In the genomic region with DNA sequence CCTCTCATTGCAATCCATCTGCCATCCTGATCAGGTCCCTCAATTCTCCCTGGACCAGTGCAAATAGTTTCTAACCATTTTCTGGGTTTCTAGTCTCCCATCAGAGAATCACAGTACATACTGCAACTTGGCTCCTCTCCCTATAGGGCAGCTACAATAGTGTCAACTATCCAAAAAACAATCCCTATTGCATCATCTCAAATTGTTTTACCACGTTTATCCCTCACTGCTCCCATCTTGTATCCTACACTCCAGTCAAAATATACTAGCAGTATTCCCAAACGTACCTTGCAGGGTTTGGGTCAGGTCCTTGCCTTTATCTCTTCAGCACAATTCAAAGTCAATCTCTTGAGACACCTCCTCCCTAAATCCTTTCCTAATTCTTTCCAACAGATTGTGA, we compare ENCODE assay signal across 1 cellular context.
TF ChIP-seq lines count a peak whose summit lies in the region.

No MANE protein-coding gene starts in this region.

TF ChIP-seq in GM23338, 12 proteins besides CTCF, POLR2A, EP300 and RAD21 (continued from another document):
- TF ChIP-seq, protein P1, sequence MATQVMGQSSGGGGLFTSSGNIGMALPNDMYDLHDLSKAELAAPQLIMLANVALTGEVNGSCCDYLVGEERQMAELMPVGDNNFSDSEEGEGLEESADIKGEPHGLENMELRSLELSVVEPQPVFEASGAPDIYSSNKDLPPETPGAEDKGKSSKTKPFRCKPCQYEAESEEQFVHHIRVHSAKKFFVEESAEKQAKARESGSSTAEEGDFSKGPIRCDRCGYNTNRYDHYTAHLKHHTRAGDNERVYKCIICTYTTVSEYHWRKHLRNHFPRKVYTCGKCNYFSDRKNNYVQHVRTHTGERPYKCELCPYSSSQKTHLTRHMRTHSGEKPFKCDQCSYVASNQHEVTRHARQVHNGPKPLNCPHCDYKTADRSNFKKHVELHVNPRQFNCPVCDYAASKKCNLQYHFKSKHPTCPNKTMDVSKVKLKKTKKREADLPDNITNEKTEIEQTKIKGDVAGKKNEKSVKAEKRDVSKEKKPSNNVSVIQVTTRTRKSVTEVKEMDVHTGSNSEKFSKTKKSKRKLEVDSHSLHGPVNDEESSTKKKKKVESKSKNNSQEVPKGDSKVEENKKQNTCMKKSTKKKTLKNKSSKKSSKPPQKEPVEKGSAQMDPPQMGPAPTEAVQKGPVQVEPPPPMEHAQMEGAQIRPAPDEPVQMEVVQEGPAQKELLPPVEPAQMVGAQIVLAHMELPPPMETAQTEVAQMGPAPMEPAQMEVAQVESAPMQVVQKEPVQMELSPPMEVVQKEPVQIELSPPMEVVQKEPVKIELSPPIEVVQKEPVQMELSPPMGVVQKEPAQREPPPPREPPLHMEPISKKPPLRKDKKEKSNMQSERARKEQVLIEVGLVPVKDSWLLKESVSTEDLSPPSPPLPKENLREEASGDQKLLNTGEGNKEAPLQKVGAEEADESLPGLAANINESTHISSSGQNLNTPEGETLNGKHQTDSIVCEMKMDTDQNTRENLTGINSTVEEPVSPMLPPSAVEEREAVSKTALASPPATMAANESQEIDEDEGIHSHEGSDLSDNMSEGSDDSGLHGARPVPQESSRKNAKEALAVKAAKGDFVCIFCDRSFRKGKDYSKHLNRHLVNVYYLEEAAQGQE (IDR thresholded peaks at IDR 0.05; ENCODE audit: unreplicated experiment): no peak
- no peak for TF ChIP-seq STAT1 (IDR thresholded peaks at IDR 0.05; ENCODE audit: unreplicated experiment)
- TF ChIP-seq, protein P2, sequence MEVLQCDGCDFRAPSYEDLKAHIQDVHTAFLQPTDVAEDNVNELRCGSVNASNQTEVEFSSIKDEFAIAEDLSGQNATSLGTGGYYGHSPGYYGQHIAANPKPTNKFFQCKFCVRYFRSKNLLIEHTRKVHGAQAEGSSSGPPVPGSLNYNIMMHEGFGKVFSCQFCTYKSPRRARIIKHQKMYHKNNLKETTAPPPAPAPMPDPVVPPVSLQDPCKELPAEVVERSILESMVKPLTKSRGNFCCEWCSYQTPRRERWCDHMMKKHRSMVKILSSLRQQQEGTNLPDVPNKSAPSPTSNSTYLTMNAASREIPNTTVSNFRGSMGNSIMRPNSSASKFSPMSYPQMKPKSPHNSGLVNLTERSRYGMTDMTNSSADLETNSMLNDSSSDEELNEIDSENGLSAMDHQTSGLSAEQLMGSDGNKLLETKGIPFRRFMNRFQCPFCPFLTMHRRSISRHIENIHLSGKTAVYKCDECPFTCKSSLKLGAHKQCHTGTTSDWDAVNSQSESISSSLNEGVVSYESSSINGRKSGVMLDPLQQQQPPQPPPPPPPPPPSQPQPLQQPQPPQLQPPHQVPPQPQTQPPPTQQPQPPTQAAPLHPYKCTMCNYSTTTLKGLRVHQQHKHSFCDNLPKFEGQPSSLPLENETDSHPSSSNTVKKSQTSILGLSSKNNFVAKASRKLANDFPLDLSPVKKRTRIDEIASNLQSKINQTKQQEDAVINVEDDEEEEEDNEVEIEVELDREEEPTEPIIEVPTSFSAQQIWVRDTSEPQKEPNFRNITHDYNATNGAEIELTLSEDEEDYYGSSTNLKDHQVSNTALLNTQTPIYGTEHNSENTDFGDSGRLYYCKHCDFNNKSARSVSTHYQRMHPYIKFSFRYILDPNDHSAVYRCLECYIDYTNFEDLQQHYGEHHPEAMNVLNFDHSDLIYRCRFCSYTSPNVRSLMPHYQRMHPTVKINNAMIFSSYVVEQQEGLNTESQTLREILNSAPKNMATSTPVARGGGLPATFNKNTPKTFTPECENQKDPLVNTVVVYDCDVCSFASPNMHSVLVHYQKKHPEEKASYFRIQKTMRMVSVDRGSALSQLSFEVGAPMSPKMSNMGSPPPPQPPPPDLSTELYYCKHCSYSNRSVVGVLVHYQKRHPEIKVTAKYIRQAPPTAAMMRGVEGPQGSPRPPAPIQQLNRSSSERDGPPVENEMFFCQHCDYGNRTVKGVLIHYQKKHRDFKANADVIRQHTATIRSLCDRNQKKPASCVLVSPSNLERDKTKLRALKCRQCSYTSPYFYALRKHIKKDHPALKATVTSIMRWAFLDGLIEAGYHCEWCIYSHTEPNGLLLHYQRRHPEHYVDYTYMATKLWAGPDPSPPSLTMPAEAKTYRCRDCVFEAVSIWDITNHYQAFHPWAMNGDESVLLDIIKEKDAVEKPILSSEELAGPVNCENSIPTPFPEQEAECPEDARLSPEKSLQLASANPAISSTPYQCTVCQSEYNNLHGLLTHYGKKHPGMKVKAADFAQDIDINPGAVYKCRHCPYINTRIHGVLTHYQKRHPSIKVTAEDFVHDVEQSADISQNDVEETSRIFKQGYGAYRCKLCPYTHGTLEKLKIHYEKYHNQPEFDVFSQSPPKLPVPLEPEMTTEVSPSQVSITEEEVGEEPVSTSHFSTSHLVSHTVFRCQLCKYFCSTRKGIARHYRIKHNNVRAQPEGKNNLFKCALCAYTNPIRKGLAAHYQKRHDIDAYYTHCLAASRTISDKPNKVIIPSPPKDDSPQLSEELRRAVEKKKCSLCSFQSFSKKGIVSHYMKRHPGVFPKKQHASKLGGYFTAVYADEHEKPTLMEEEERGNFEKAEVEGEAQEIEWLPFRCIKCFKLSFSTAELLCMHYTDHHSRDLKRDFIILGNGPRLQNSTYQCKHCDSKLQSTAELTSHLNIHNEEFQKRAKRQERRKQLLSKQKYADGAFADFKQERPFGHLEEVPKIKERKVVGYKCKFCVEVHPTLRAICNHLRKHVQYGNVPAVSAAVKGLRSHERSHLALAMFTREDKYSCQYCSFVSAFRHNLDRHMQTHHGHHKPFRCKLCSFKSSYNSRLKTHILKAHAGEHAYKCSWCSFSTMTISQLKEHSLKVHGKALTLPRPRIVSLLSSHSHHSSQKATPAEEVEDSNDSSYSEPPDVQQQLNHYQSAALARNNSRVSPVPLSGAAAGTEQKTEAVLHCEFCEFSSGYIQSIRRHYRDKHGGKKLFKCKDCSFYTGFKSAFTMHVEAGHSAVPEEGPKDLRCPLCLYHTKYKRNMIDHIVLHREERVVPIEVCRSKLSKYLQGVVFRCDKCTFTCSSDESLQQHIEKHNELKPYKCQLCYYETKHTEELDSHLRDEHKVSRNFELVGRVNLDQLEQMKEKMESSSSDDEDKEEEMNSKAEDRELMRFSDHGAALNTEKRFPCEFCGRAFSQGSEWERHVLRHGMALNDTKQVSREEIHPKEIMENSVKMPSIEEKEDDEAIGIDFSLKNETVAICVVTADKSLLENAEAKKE (CRISPR knock-in tag; IDR thresholded peaks at IDR 0.05): no peak
- TF ChIP-seq JUNB (IDR thresholded peaks at IDR 0.05; ENCODE audit: unreplicated experiment): no peak
- TF ChIP-seq EZH2phosphoT487 (IDR thresholded peaks at IDR 0.05; ENCODE audit: unreplicated experiment): no peak
- no peak for TF ChIP-seq ZNF331 (CRISPR knock-in tag; IDR thresholded peaks at IDR 0.05; ENCODE audit: low read depth)
- TF ChIP-seq EZH2 (IDR thresholded peaks at IDR 0.05; ENCODE audit: low read depth, unreplicated experiment): no peak
